9 cellular contexts compared by ENCODE assay signal in the genomic region with DNA sequence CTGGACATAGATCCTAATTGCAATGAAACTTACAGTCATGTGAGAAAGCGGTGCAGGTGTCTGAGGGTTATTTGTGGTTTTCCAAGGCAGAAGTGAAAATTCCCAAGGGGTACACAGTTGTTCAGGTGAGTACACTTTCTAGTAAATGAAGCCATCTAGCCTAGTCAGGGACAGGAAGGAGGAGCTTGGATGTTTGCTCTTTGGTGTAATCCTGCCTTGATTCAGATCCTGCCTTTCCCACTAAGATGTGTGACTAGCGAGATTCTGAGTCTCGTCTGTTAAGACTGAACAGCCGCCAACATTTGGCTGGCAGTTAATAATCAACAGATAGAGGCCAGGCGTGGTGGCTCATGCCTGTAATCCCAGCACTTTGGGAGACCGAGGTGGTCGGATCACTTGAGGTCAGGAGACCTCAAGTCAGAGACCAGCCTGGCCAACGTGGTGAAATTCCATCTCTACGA. TPM values are rescaled to one million over a fixed set of nuclear protein-coding genes. Genes with fewer than 3 reads are reported as not detected.
A peak's percentile ranks its signal among the peaks of the same experiment; 100 is the strongest.
DNase-seq lines count a peak whose midpoint lies in the region; ATAC-seq and TF ChIP-seq lines count a peak whose summit lies in the region.
"Had no signal": no experiment of that assay in that cellular context is flagged by ENCODE, and none has a peak within 500 bp of the region (broad histone marks: within the 10 kb centered on the region; RNA-seq: fewer than 3 reads in every experiment).

No MANE protein-coding gene starts in this region.

- H3K36me3 ChIP-seq in GM23338 (ENCODE audit: insufficient read depth) (peaks cover 57% of the 10 kb centered on the region), SU-DHL-6 (ENCODE audit: low read length) (peaks cover 41% of the 10 kb centered on the region), hepatocyte (replicated peaks; ENCODE audit: insufficient read depth, low read depth) (peaks cover 4% of the 10 kb centered on the region)

- H3K4me2 ChIP-seq in GM23338 (peak overlapping the region; percentile 100), SU-DHL-6 (ENCODE audit: low read depth, low read length, poor library complexity, severe bottlenecking) (peak overlapping the region; percentile 79), hepatocyte (peak overlapping the region; percentile 86)

- H3K9me3 Mint-ChIP-seq in GM23338: peaks cover 4% of the 10 kb centered on the region

- H3K9me2 ChIP-seq in GM23338 (ENCODE audit: insufficient read depth) (no peaks in the 10 kb centered on the region), SU-DHL-6 (replicated peaks; ENCODE audit: insufficient read depth, low read length) (no peaks in the 10 kb centered on the region), hepatocyte (replicated peaks; ENCODE audit: insufficient read depth) (no peaks in the 10 kb centered on the region)

- H3K27ac ChIP-seq in GM23338 (ENCODE audit: low read depth): peak overlapping the region; percentile 88
- H3K27ac ChIP-seq in SU-DHL-6 (ENCODE audit: low read depth, low read length): peak overlapping the region; percentile 85; the same call in 1 of the 2 replicates
- peak overlapping the region; percentile 97 for H3K27ac ChIP-seq in hepatocyte

- peaks cover 40% of the 10 kb centered on the region for H3K4me1 ChIP-seq in GM23338 (ENCODE audit: insufficient read depth)
- H3K4me1 ChIP-seq in hepatocyte (ENCODE audit: insufficient read depth): peaks cover 43% of the 10 kb centered on the region

- peak overlapping the region; percentile 94 for H3K9ac ChIP-seq in SU-DHL-6 (ENCODE audit: low read length)

- H4K20me1 ChIP-seq in GM23338 (replicated peaks; ENCODE audit: insufficient read depth) (peaks cover 67% of the 10 kb centered on the region), SU-DHL-6 (ENCODE audit: low read depth, low read length) (peaks cover 49% of the 10 kb centered on the region), hepatocyte (ENCODE audit: insufficient read depth, poor library complexity, severe bottlenecking) (peaks cover 71% of the 10 kb centered on the region)

- ATAC-seq in GM23338: no peak
- no peak for ATAC-seq in GM21723 (IDR thresholded peaks at IDR 0.05; ENCODE audit: unreplicated experiment)

- peak overlapping the region; percentile 96 for H3K4me3 Mint-ChIP-seq in GM23338

- H3K27me3 Mint-ChIP-seq in GM23338 (ENCODE audit: insufficient read depth, low read depth, poor library complexity): peaks cover 54% of the 10 kb centered on the region

- H3K9me3 ChIP-seq in SU-DHL-6 (ENCODE audit: insufficient read depth, low read length) (no peaks in the 10 kb centered on the region), hepatocyte (ENCODE audit: low read depth) (no peaks in the 10 kb centered on the region)

- TF ChIP-seq CTCF in GM23338 (conservative IDR thresholded peaks at IDR 0.05; ENCODE audit: low read depth in 2 of 2) (no peak), SU-DHL-6 (IDR thresholded peaks at IDR 0.05; ENCODE audit: insufficient read depth, low read length, poor library complexity, severe bottlenecking) (no peak), hepatocyte (IDR thresholded peaks at IDR 0.05; ENCODE audit: poor library complexity) (no peak)

- H2AFZ ChIP-seq in GM23338 (no peak overlapping the region), SU-DHL-6 (ENCODE audit: low read depth, low read length, severe bottlenecking) (no peak overlapping the region), hepatocyte (no peak overlapping the region)

- no peak for DNase-seq in GM23338 (ENCODE audit: low spot score)
- peak; percentile 61 for DNase-seq in hepatocyte (ENCODE audit: low spot score)
- no peak for DNase-seq in skeletal muscle cell (ENCODE audit: low read depth)
- no peak for DNase-seq in MV-4-11 (lab: John Stamatoyannopoulos, UW)
- DNase-seq in stimulated activated CD4-positive, alpha-beta T cell treated with anti-CD3 and anti-CD28 coated beads, Interleukin-2, amount 100 ng/mL, for 24 hours: no peak

- H3K27ac Mint-ChIP-seq in GM23338: peak overlapping the region; percentile 100

- H3K4me3 ChIP-seq in GM23338 (peak overlapping the region; percentile 89), SU-DHL-6 (ENCODE audit: insufficient read depth, low read length, poor library complexity, severe bottlenecking) (peak overlapping the region; percentile 88), hepatocyte (peak overlapping the region; percentile 28), skeletal muscle cell (ENCODE audit: low read depth, low read length) (peak overlapping the region; percentile 7)

- H3K4me1 Mint-ChIP-seq in GM23338: peaks cover 55% of the 10 kb centered on the region

- H3K27me3 ChIP-seq in GM23338 (ENCODE audit: insufficient read depth) (no peaks in the 10 kb centered on the region), SU-DHL-6 (ENCODE audit: low read length) (no peaks in the 10 kb centered on the region), hepatocyte (no peaks in the 10 kb centered on the region)

- H3K79me2 ChIP-seq in GM23338 (replicated peaks; ENCODE audit: insufficient read depth) (peaks cover 66% of the 10 kb centered on the region), SU-DHL-6 (ENCODE audit: insufficient read depth, low read length) (peaks cover 63% of the 10 kb centered on the region), hepatocyte (peaks cover 69% of the 10 kb centered on the region)

- 39% methylated on average over 9 of the region's 9 CpGs for WGBS in hepatocyte (ENCODE audit: low lambda C conversion rate, missing lambda C conversion rate)

- H3K36me3 Mint-ChIP-seq in GM23338 (ENCODE audit: low read depth): peaks cover 79% of the 10 kb centered on the region

- H3F3A ChIP-seq in GM23338 (replicated peaks; ENCODE audit: low read depth): peaks cover 68% of the 10 kb centered on the region
- H3F3A ChIP-seq in SU-DHL-6 (ENCODE audit: insufficient read depth): peaks cover 53% of the 10 kb centered on the region

TF ChIP-seq in GM23338, 12 proteins besides CTCF, POLR2A, EP300 and RAD21 (continues in another document):
- TF ChIP-seq POLR2AphosphoS5 (IDR thresholded peaks at IDR 0.05; ENCODE audit: low read depth): no peak

RNA-seq across cellular contexts. Expression of gene RPS9, which starts 2.5 kb away (rescaled TPM):
- 1,754 and 2,101 TPM in 2 replicates for total RNA-seq in GM23338 (2014; rRNA removed; shearing (Covaris generic))
- polyA plus RNA-seq in GM23338 (2016; fragmentation: Nextera tagmentation; extraction: Ambion mirVana) (1,060 and 1,149 TPM in 2 replicates), hepatocyte (415 and 465 TPM in 2 replicates)
- 1,843 and 2,161 TPM in 2 replicates for total RNA-seq in hepatocyte

RNA-seq across cellular contexts. Expression of gene TSEN34, which starts 12.1 kb away (rescaled TPM):
- total RNA-seq in GM23338 (2014; rRNA removed; shearing (Covaris generic)): 51.2 and 53.4 TPM in 2 replicates
- polyA plus RNA-seq in GM23338 (2016; fragmentation: Nextera tagmentation; extraction: Ambion mirVana): 33.0 and 36.6 TPM in 2 replicates
- 66.9 and 77.6 TPM in 2 replicates for total RNA-seq in hepatocyte
- 100.0 and 105 TPM in 2 replicates for polyA plus RNA-seq in hepatocyte

RNA-seq across cellular contexts. Expression of gene MBOAT7, which starts 13.8 kb away (rescaled TPM):
- total RNA-seq in GM23338 (2014; rRNA removed; shearing (Covaris generic)): 140 and 184 TPM in 2 replicates
- 73.5 and 77.8 TPM in 2 replicates for polyA plus RNA-seq in GM23338 (2016; fragmentation: Nextera tagmentation; extraction: Ambion mirVana)
- total RNA-seq in hepatocyte: 73.8 and 93.5 TPM in 2 replicates
- polyA plus RNA-seq in hepatocyte: 179 and 199 TPM in 2 replicates

RNA-seq across cellular contexts. Expression of gene LILRB3, which starts 19.6 kb away (rescaled TPM):
- not detected in 2 replicates for total RNA-seq in GM23338 (2014; rRNA removed; shearing (Covaris generic))
- not detected in 2 replicates for polyA plus RNA-seq in GM23338 (2016; fragmentation: Nextera tagmentation; extraction: Ambion mirVana)
- 0.24 TPM in 1 of 2 replicates, not detected in the other for total RNA-seq in hepatocyte
- 1.4 and 1.7 TPM in 2 replicates for polyA plus RNA-seq in hepatocyte
- total RNA-seq: activated CD8-positive, alpha-beta memory T cell treated with anti-CD3 and anti-CD28 coated beads for 36 hours; glomerular endothelial cell had no signal

RNA-seq across cellular contexts. Expression of gene TMC4, which starts 30.2 kb away (rescaled TPM):
- 0.58 and 2.3 TPM in 2 replicates for total RNA-seq in GM23338 (2014; rRNA removed; shearing (Covaris generic))
- polyA plus RNA-seq in GM23338 (2016; fragmentation: Nextera tagmentation; extraction: Ambion mirVana): 7.8 and 8.2 TPM in 2 replicates
- 29.4 and 40.3 TPM in 2 replicates for total RNA-seq in hepatocyte
- 94.4 and 101 TPM in 2 replicates for polyA plus RNA-seq in hepatocyte
- total RNA-seq: activated CD8-positive, alpha-beta memory T cell treated with anti-CD3 and anti-CD28 coated beads for 36 hours; glomerular endothelial cell had no signal

Comparison
In these comparisons a context has a peak if more than half of its experiments do, and no peak if none do; other contexts are left out.
1. H3K4me3 ChIP-seq: peak in every context shown above with its lines; median percentile 89 in GM23338; 88 in SU-DHL-6; 28 in hepatocyte; 7 in skeletal muscle cell.